ENCODE assay signal across 1 cellular context in genomic region chr15:76236350-76236749, GRCh38.
TF ChIP-seq lines count a peak whose summit lies in the region.

No MANE protein-coding gene starts in this region.

TF ChIP-seq in HepG2, 621 proteins besides CTCF, POLR2A, EP300 and RAD21 (continued from another document):
- TF ChIP-seq ZNF281 (CRISPR knock-in tag; IDR thresholded peaks at IDR 0.05; ENCODE audit: borderline replicate concordance) (no peak), ATF6 (CRISPR knock-in tag; conservative IDR thresholded peaks at IDR 0.05) (no peak), SIN3B (IDR thresholded peaks at IDR 0.05; ENCODE audit: low read length) (no peak), ZNF260 (CRISPR knock-in tag; IDR thresholded peaks at IDR 0.05; ENCODE audit: borderline replicate concordance, low read depth) (no peak), SOX6 (IDR thresholded peaks at IDR 0.05) (no peak), SOX6 (CRISPR knock-in tag; IDR thresholded peaks at IDR 0.05) (peak; percentile 91), SOX5 (CRISPR knock-in tag; IDR thresholded peaks at IDR 0.05; ENCODE audit: borderline replicate concordance) (peak; percentile 95), MLX (CRISPR knock-in tag; IDR thresholded peaks at IDR 0.05) (no peak), PAXIP1 (CRISPR knock-in tag; conservative IDR thresholded peaks at IDR 0.05) (peak; percentile 56), SP4 (CRISPR knock-in tag; IDR thresholded peaks at IDR 0.05) (no peak), RARG (CRISPR knock-in tag; IDR thresholded peaks at IDR 0.05; ENCODE audit: low read depth) (no peak), RCOR2 (CRISPR knock-in tag; IDR thresholded peaks at IDR 0.05) (no peak)
